Comparison of ENCODE assay signal across 12 cellular contexts in the genomic region with DNA sequence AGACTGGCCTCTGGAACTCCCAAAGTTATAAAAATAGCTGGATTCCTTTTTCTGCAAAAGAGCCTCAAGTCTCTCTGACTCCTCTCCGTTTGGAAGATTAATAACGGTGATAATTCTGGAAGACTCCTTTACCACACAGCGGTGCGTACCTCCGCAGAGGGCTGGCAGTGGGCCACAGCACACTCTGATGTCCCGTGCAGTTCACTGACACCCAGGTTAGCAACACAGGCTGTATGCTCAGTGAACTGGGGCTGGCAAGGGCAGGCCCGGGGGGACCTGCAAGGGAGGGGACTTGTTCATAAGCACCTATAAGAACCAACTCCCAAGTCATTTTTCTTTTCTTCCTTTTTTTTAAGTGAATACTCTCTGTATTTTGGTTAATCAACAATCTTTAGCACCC.
"Had no signal": no experiment of that assay in that cellular context is flagged by ENCODE, and none has a peak within 500 bp of the region (broad histone marks: within the 10 kb centered on the region; RNA-seq: fewer than 3 reads in every experiment).

No MANE protein-coding gene starts in this region.

- H3K27ac ChIP-seq: coronary artery, left lung, ovary, spleen had no signal

- H3K4me3 ChIP-seq: coronary artery, left lung, ovary, spleen had no signal

- ATAC-seq: activated CD4-positive, alpha-beta T cell treated with anti-CD3 and anti-CD28 coated beads for 36 hours; activated CD8-positive, alpha-beta memory T cell treated with anti-CD3 and anti-CD28 coated beads, Interleukin-2, amount 10 ng/mL, durations not matched to agents 7 days and 5 days; activated T-helper 17 cell treated with anti-CD3 and anti-CD28 coated beads, Interleukin-2, amount 50 U/mL, for 72 hours; left lung had no signal

- H3K4me2 ChIP-seq: SK-N-SH had no signal

- H3K27me3 ChIP-seq: left lung, ovary, spleen had no signal

- H3K4me1 ChIP-seq: left lung, spleen had no signal

- H3K36me3 ChIP-seq: left lung, ovary, spleen had no signal

- DNase-seq: activated CD4-positive, alpha-beta memory T cell treated with anti-CD3 and anti-CD28 coated beads, Interleukin-2, amount 10 ng/mL, durations not matched to agents 7 days and 5 days; activated CD4-positive, alpha-beta T cell treated with anti-CD3 and anti-CD28 coated beads for 36 hours; activated CD8-positive, alpha-beta memory T cell treated with anti-CD3 and anti-CD28 coated beads, Interleukin-2, amount 10 ng/mL, durations not matched to agents 7 days and 5 days; activated naive CD4-positive, alpha-beta T cell; activated naive CD8-positive, alpha-beta T cell treated with anti-CD3 and anti-CD28 coated beads for 36 hours; left lung; ovary; spleen; stimulated activated naive CD4-positive, alpha-beta T cell treated with Interleukin-2 at 50 U/mL for 16 hours had no signal

- H3K9me3 ChIP-seq: left lung, ovary, SK-N-SH, spleen had no signal
